ENCODE assay signal across 9 cellular contexts in the genomic region with DNA sequence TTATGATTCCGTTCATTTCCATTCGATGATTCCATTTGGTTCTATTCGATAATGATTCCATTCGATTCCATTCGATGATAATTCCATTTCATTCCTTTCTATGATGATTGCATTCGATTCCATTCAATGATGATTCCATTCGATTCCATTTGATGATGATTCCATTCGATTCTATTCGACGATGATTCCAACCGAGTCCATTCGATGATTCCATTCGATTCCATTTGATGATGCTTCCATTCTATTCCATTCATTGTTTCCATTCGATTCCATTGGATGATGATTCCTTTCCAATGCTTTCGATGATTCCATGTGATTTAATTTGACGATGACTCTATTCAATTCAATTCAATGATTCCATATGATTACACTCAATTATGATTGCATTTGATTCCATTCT.
"Had no signal": no experiment of that assay in that cellular context is flagged by ENCODE, and none has a peak within 500 bp of the region (broad histone marks: within the 10 kb centered on the region; RNA-seq: fewer than 3 reads in every experiment).

No MANE protein-coding gene starts in this region.

- DNase-seq: GM23248, GOT3, H9, HCEC 1CT, KBM-7 had no signal

- FAIRE-seq: H54, HTR-8/SVneo had no signal

- H3K27ac Mint-ChIP-seq: H9, IgD-negative memory B cell had no signal

- H3K4me3 Mint-ChIP-seq: H9, IgD-negative memory B cell had no signal

- H3K27me3 Mint-ChIP-seq: IgD-negative memory B cell had no signal

- H3K4me3 ChIP-seq: GM23248 had no signal

- H3K9ac ChIP-seq: GM23248, KMS-11 had no signal

- H3K4me2 ChIP-seq: KMS-11 had no signal

- H2AFZ ChIP-seq: GM23248 had no signal

- H3K4me1 Mint-ChIP-seq: H9 had no signal

- H3K27ac ChIP-seq: GM23248, KMS-11 had no signal
